Comparison of ENCODE assay signal across 1 cellular context in the genomic region with DNA sequence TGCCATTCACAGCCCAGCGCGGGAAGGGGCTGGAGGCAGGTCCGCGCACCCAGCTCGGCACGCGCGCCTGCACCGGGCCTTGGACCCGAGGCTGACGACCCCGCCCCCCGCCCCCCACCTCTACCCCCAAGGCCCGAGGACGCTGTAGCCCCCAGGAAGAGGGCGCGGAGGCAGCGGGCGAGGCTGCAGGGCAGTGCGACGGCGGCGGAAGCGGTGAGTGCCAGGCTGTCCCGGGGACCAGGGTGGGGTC.
TF ChIP-seq lines count a peak whose summit lies in the region.

No MANE protein-coding gene starts in this region.

TF ChIP-seq in liver, 16 proteins besides CTCF, POLR2A, EP300 and RAD21 (continued from another document):
- TF ChIP-seq, protein P1, sequence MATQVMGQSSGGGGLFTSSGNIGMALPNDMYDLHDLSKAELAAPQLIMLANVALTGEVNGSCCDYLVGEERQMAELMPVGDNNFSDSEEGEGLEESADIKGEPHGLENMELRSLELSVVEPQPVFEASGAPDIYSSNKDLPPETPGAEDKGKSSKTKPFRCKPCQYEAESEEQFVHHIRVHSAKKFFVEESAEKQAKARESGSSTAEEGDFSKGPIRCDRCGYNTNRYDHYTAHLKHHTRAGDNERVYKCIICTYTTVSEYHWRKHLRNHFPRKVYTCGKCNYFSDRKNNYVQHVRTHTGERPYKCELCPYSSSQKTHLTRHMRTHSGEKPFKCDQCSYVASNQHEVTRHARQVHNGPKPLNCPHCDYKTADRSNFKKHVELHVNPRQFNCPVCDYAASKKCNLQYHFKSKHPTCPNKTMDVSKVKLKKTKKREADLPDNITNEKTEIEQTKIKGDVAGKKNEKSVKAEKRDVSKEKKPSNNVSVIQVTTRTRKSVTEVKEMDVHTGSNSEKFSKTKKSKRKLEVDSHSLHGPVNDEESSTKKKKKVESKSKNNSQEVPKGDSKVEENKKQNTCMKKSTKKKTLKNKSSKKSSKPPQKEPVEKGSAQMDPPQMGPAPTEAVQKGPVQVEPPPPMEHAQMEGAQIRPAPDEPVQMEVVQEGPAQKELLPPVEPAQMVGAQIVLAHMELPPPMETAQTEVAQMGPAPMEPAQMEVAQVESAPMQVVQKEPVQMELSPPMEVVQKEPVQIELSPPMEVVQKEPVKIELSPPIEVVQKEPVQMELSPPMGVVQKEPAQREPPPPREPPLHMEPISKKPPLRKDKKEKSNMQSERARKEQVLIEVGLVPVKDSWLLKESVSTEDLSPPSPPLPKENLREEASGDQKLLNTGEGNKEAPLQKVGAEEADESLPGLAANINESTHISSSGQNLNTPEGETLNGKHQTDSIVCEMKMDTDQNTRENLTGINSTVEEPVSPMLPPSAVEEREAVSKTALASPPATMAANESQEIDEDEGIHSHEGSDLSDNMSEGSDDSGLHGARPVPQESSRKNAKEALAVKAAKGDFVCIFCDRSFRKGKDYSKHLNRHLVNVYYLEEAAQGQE (IDR thresholded peaks at IDR 0.05): no peak
- TF ChIP-seq GABPA (IDR thresholded peaks at IDR 0.05 in 1 of 2, conservative IDR thresholded peaks at IDR 0.05 in 1 of 2): no peak
- TF ChIP-seq, protein P2, sequence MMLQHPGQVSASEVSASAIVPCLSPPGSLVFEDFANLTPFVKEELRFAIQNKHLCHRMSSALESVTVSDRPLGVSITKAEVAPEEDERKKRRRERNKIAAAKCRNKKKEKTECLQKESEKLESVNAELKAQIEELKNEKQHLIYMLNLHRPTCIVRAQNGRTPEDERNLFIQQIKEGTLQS (IDR thresholded peaks at IDR 0.05): no peak
- TF ChIP-seq, protein P3, sequence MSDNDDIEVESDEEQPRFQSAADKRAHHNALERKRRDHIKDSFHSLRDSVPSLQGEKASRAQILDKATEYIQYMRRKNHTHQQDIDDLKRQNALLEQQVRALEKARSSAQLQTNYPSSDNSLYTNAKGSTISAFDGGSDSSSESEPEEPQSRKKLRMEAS (IDR thresholded peaks at IDR 0.05): no peak
- TF ChIP-seq FOXA1 (IDR thresholded peaks at IDR 0.05): no peak
- no peak for TF ChIP-seq NR2F2 (IDR thresholded peaks at IDR 0.05)
